33 cellular contexts compared by ENCODE assay signal in the genomic region with DNA sequence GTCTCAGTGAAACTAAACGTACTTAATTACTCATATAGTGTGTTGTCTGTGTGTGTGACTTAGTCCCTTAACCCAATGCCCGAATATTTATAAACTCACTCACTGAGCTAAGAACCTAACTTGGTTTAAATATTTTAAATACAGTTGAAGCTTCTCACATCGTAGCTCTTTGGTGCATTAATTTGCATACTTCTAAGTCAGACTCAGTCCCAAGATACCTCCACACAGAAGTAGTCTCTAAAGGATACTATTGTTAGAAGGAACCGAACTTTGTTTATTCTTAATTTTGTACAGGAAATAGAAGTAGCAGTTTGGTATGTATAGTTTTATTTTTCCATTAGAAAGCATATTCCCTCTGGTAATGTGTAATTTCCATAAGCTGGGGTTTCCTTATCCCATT.
"Had no signal": no experiment of that assay in that cellular context is flagged by ENCODE, and none has a peak within 500 bp of the region (broad histone marks: within the 10 kb centered on the region; RNA-seq: fewer than 3 reads in every experiment).

No MANE protein-coding gene starts in this region.

- H3K4me2 ChIP-seq: smooth muscle cell had no signal

- H3K4me3 ChIP-seq: esophagus muscularis mucosa, gastroesophageal sphincter, heart right ventricle, left lung, mucosa of descending colon, pancreas, smooth muscle cell, suprapubic skin, transverse colon, upper lobe of right lung, uterus had no signal

- H3K27ac ChIP-seq: esophagus muscularis mucosa, foreskin keratinocyte, gastroesophageal sphincter, heart right ventricle, left lung, neutrophil, pancreas, suprapubic skin, transverse colon, upper lobe of right lung, uterus had no signal

- H3K27ac Mint-ChIP-seq: mesothelial cell of epicardium; naive B cell; natural killer cell treated with Interleukin-12 subunit alpha and Interleukin-12 subunit beta and Interleukin-15 and Interleukin-18, amount 100 ng/mL, for 72 hours; progenitor cell of endocrine pancreas had no signal

- DNase-seq: dermis blood vessel endothelial cell; effector memory CD4-positive, alpha-beta T cell; foreskin keratinocyte; glutamatergic neuron; heart right ventricle; hippocampal formation; left cardiac atrium; left lung; mesenchymal stem cell; mucosa of descending colon; naive B cell; pancreas; stimulated activated CD4-positive, alpha-beta T cell treated with anti-CD3 and anti-CD28 coated beads, Interleukin-12 subunit alpha, Interleukin-12 subunit beta, amount 100 ng/mL, for 4 hours; stimulated activated CD4-positive, alpha-beta T cell treated with anti-CD3 and anti-CD28 coated beads, Interleukin-1b, Interleukin-23, amount 100 ng/mL, for 48 hours; stimulated activated CD4-positive, alpha-beta T cell treated with anti-CD3 and anti-CD28 coated beads, Interleukin-4, amount 100 ng/mL, for 1 hour; stimulated activated CD8-positive, alpha-beta memory T cell treated with anti-CD3 and anti-CD28 coated beads, Interleukin-4, amount 100 ng/mL, for 48 hours; stimulated activated naive CD4-positive, alpha-beta T cell; stimulated activated naive CD8-positive, alpha-beta T cell treated with anti-CD3 and anti-CD28 coated beads, Interleukin-15, amount 100 ng/mL, for 72 hours; transverse colon; upper lobe of right lung; uterus had no signal

- H3K4me1 ChIP-seq: foreskin keratinocyte, pancreas, uterus had no signal

- H3K9me3 Mint-ChIP-seq: natural killer cell treated with Interleukin-12 subunit alpha and Interleukin-12 subunit beta and Interleukin-15 and Interleukin-18, amount 100 ng/mL, for 72 hours; stimulated activated naive CD8-positive, alpha-beta T cell treated with anti-CD3 and anti-CD28 coated beads, Interleukin-15, amount 100 ng/mL, for 72 hours had no signal

- H3K9me3 ChIP-seq: esophagus muscularis mucosa, gastroesophageal sphincter, heart right ventricle, left lung, mucosa of descending colon, neutrophil, pancreas, suprapubic skin, transverse colon, upper lobe of right lung, uterus had no signal

- ATAC-seq: foreskin keratinocyte; gastroesophageal sphincter; heart right ventricle; left cardiac atrium; left lung; mucosa of descending colon; natural killer cell treated with Interleukin-12 subunit alpha and Interleukin-12 subunit beta and Interleukin-15 and Interleukin-18, amount 100 ng/mL, for 72 hours; pancreas; sciatic nerve; stimulated activated naive CD8-positive, alpha-beta T cell treated with anti-CD3 and anti-CD28 coated beads, Interleukin-15, amount 100 ng/mL, for 72 hours; upper lobe of right lung had no signal

- FAIRE-seq: endothelial cell of umbilical vein, islet of Langerhans, pancreas had no signal

- H3K4me3 Mint-ChIP-seq: mesothelial cell of epicardium; naive B cell; natural killer cell treated with Interleukin-12 subunit alpha and Interleukin-12 subunit beta and Interleukin-15 and Interleukin-18, amount 100 ng/mL, for 72 hours; neural crest cell; stimulated activated naive CD8-positive, alpha-beta T cell treated with anti-CD3 and anti-CD28 coated beads, Interleukin-15, amount 100 ng/mL, for 72 hours had no signal

- H3K4me1 Mint-ChIP-seq: neural crest cell had no signal

- H3K36me3 ChIP-seq: esophagus muscularis mucosa, gastroesophageal sphincter, heart right ventricle, left lung, neutrophil, pancreas, suprapubic skin, transverse colon, upper lobe of right lung, uterus had no signal

- H3K36me3 Mint-ChIP-seq: mesothelial cell of epicardium; natural killer cell treated with Interleukin-12 subunit alpha and Interleukin-12 subunit beta and Interleukin-15 and Interleukin-18, amount 100 ng/mL, for 72 hours had no signal
